Comparison of ENCODE assay signal across 18 cellular contexts in the genomic region with DNA sequence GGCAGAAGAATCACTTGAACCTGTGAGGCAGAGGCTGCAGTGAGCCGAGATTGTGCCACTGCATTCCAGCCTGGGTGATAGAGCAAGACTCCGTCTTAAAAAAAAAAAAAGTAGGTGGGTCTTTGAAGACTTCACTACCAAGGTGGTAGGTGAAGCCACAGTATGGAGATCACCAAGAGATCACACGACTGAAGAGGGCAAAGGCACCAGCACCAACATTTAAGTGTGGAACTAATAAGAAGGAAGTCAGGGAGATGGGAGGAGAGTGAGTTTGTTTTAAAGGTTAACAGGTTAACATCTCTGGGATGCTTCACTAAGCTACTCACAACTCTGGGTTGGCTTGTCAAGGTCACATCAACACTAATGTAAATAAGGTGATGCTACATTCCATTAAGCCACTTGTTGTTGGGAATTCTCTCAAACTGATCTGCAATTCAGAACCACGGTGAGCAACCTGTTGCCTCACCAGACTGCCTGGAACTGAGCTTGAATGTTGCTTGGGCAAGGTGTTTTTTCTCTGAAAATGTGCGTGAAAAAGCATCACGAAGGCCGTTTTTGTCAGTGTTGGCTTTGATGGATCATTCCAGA. TPM values are rescaled to one million over a fixed set of nuclear protein-coding genes. Genes with fewer than 3 reads are reported as not detected.
A peak's percentile ranks its signal among the peaks of the same experiment; 100 is the strongest.
DNase-seq lines count a peak whose midpoint lies in the region; ATAC-seq, FAIRE-seq and TF ChIP-seq lines count a peak whose summit lies in the region.
"Had no signal": no experiment of that assay in that cellular context is flagged by ENCODE, and none has a peak within 500 bp of the region (broad histone marks: within the 10 kb centered on the region; RNA-seq: fewer than 3 reads in every experiment).

No MANE protein-coding gene starts in this region.

- peaks cover 5 to 72% of the 10 kb centered on the region in 2 experiments; a peak in 2 of 4 replicates for H3K79me1 ChIP-seq in IMR-90 (ENCODE audit: low read depth in 1 of 2, low read length in 2 of 2)

- TF ChIP-seq EP300 in SK-N-SH (IDR thresholded peaks at IDR 0.05; ENCODE audit: borderline replicate concordance in 1 of 2, low read depth in 1 of 2, low read length in 1 of 2) (no peak), K562 (IDR thresholded peaks at IDR 0.05; ENCODE audit: low read length) (no peak)

- DNase-seq in SK-N-SH (no peak), IMR-90 (peak; percentile 31), K562 (ENCODE audit: extremely low read depth in 1 of 4, low spot score in 3 of 4) (no peak), DMS 273 treated with DMSO at 0.1 percent for 48 hours (lab: John Stamatoyannopoulos, UW) (no peak), Kasumi-1 (lab: John Stamatoyannopoulos, UW) (no peak)
- DNase-seq: activated naive CD8-positive, alpha-beta T cell treated with anti-CD3 and anti-CD28 coated beads, Interleukin-2, amount 50 U/mL, for 24 hours; C1 segment of cervical spinal cord; esophagus squamous epithelium; HFFc6; stimulated activated naive CD8-positive, alpha-beta T cell treated with anti-CD3 and anti-CD28 coated beads, Interleukin-15, Interleukin-2, amounts not matched to agents 100 U/mL and 50 U/mL, for 24 hours had no signal

- in situ Hi-C loops in IMR-90 (cut with MboI; ENCODE audit: low sequenced_read_pairs), result no loop called here
- in situ Hi-C loops in K562 (cut with MboI), result no loop called here

- H3K23ac ChIP-seq in IMR-90 (ENCODE audit: low read depth, low read length), result no peak overlapping the region

- no peak for TF ChIP-seq RAD21 in SK-N-SH (IDR thresholded peaks at IDR 0.05; ENCODE audit: low read length)
- no peak for TF ChIP-seq RAD21 in IMR-90 (IDR thresholded peaks at IDR 0.05; ENCODE audit: low read length)
- no peak for TF ChIP-seq RAD21 in K562 (CRISPR knock-in tag; conservative IDR thresholded peaks at IDR 0.05 in 1 of 2, IDR thresholded peaks at IDR 0.05 in 1 of 2)
- no peak for TF ChIP-seq RAD21 in liver (IDR thresholded peaks at IDR 0.05)

- BruUV-seq in IMR-90 (replicated peaks; lab: Mats Ljungman, UMichigan) (no TSS peak), K562 (replicated peaks; lab: Mats Ljungman, UMichigan) (no TSS peak)

- no peak overlapping the region for H4K91ac ChIP-seq in IMR-90 (ENCODE audit: insufficient read depth, low read depth, low read length)

- no peak overlapping the region for H3K4ac ChIP-seq in IMR-90 (ENCODE audit: low read depth, low read length)

- no peaks in the 10 kb centered on the region; the same call in 1 of the 2 replicates for H3K79me2 ChIP-seq in SK-N-SH (ENCODE audit: insufficient read depth)
- no peaks in the 10 kb centered on the region for H3K79me2 ChIP-seq in K562 (ENCODE audit: control insufficient read depth, insufficient read depth, low read length)

- dilution Hi-C loops in IMR-90 (cut with HindIII; ENCODE audit: low sequenced_read_pairs, unreplicated experiment), result no loop called here

- peaks cover 4% of the 10 kb centered on the region for H3F3A ChIP-seq in SK-N-SH (replicated peaks; ENCODE audit: insufficient read depth)

- peaks cover 34 to 47% of the 10 kb centered on the region in 2 experiments for H3K36me3 ChIP-seq in SK-N-SH (replicated peaks in 1 of 2; ENCODE audit: control insufficient read depth in 1 of 2, insufficient read depth in 2 of 2, low read length in 1 of 2)
- peaks cover 32% of the 10 kb centered on the region for H3K36me3 ChIP-seq in IMR-90 (ENCODE audit: control insufficient read depth, insufficient read depth, low read length)
- peaks cover 72% of the 10 kb centered on the region for H3K36me3 ChIP-seq in K562 (ENCODE audit: control insufficient read depth, insufficient read depth, low read length)
- peaks cover 9 to 23% (median 17%) of the 10 kb centered on the region in 4 donors for H3K36me3 ChIP-seq in liver (ENCODE audit: control insufficient read depth in 4 of 4, insufficient read depth in 3 of 4, low read depth in 1 of 4, low read length in 3 of 4)

- H3K4me3 ChIP-seq in SK-N-SH (ENCODE audit: low read depth in 2 of 2, low read length in 1 of 2) (no peak overlapping the region), IMR-90 (ENCODE audit: insufficient read depth, low read depth, low read length) (no peak overlapping the region), K562 (no peak overlapping the region), liver (ENCODE audit: low read depth in 1 of 3, low read length in 3 of 3) (no peak overlapping the region)
- H3K4me3 ChIP-seq: esophagus squamous epithelium, right atrium auricular region had no signal

- CTCF ChIA-PET in SK-N-SH (lab: Yijun Ruan, JAX) (no interaction called here), IMR-90 (lab: Yijun Ruan, JAX) (interaction anchor here (1.3 kb wide), 1 partner anchor 13 kb away, joined by 5 read pairs; no protein-coding TSS in a partner anchor), K562 (lab: Yijun Ruan, JAX; ENCODE audit: low intra/inter-chr PET ratio) (no interaction called here)

- H2AK9ac ChIP-seq in IMR-90 (replicated peaks; ENCODE audit: low read depth, low read length, poor library complexity), result no peak overlapping the region

- WGBS in SK-N-SH (ENCODE audit: low lambda C conversion rate), result 95% methylated on average over 7 of the region's 7 CpGs
- no CpG with 5 or more reads among the region's 7 CpGs for WGBS in IMR-90 (ENCODE audit: extremely low coverage in 2 of 2, insufficient read length in 1 of 2), 2 experiments
- WGBS in K562 (ENCODE audit: insufficient coverage, low coverage, missing lambda C conversion rate), result 77% methylated on average over 7 of the region's 7 CpGs
- WGBS in liver, result 88% methylated on average over 7 of the region's 7 CpGs

- H3K27ac ChIP-seq in SK-N-SH (ENCODE audit: low read depth in 2 of 2, low read length in 1 of 2) (no peak overlapping the region), IMR-90 (ENCODE audit: insufficient read depth, low read length) (no peak overlapping the region), K562 (ENCODE audit: extremely low read depth, low read depth, low read length) (no peak overlapping the region), liver (ENCODE audit: low read depth in 1 of 2, low read length in 2 of 2) (no peak overlapping the region)
- H3K27ac ChIP-seq: 22Rv1, right atrium auricular region had no signal

- no peak overlapping the region for H2BK5ac ChIP-seq in IMR-90 (ENCODE audit: low read depth, low read length, poor library complexity, severe bottlenecking)

- H2BK20ac ChIP-seq in IMR-90 (ENCODE audit: low read depth, low read length), result no peak overlapping the region

- H3K9me3 ChIP-seq in SK-N-SH, result no peaks in the 10 kb centered on the region
- H3K9me3 ChIP-seq in IMR-90 (ENCODE audit: control insufficient read depth, insufficient read depth, low read length), result no peaks in the 10 kb centered on the region
- H3K9me3 ChIP-seq in K562 (replicated peaks; ENCODE audit: control insufficient read depth, insufficient read depth, low read depth, low read length), result no peaks in the 10 kb centered on the region
- H3K9me3 ChIP-seq in liver (ENCODE audit: control insufficient read depth in 4 of 4, low read length in 3 of 4), result no peaks in the 10 kb centered on the region
- H3K9me3 ChIP-seq: esophagus squamous epithelium, right atrium auricular region had no signal

- no peaks in the 10 kb centered on the region for H3K27me3 ChIP-seq in SK-N-SH (ENCODE audit: insufficient read depth)
- no peaks in the 10 kb centered on the region for H3K27me3 ChIP-seq in IMR-90 (ENCODE audit: control insufficient read depth, insufficient read depth, low read length)
- H3K27me3 ChIP-seq in K562 (ENCODE audit: control insufficient read depth in 2 of 2, insufficient read depth in 2 of 2, low read length in 2 of 2), result no peaks in the 10 kb centered on the region
- no peaks in the 10 kb centered on the region for H3K27me3 ChIP-seq in liver (ENCODE audit: control insufficient read depth in 4 of 4, insufficient read depth in 4 of 4, low read length in 3 of 4)
- H3K27me3 ChIP-seq: esophagus squamous epithelium, right atrium auricular region had no signal

- H3K56ac ChIP-seq in IMR-90 (ENCODE audit: extremely low read depth, insufficient read depth, low read length), result no peak overlapping the region

- ATAC-seq in SK-N-SH treated with all-trans-retinoic acid at 6 μM for 48 hours (no peak), IMR-90 (ENCODE audit: low read depth) (no peak; the same call in 1 of the 2 replicates), K562 (no peak), HG03520 (IDR thresholded peaks at IDR 0.05; ENCODE audit: unreplicated experiment) (no peak)
- ATAC-seq: activated naive CD8-positive, alpha-beta T cell treated with anti-CD3 and anti-CD28 coated beads, Interleukin-2, amount 50 U/mL, for 24 hours; Right ventricle myocardium inferior; stimulated activated naive CD8-positive, alpha-beta T cell treated with anti-CD3 and anti-CD28 coated beads, Interleukin-15, Interleukin-2, amounts not matched to agents 100 U/mL and 50 U/mL, for 24 hours had no signal

- H3K18ac ChIP-seq in IMR-90 (ENCODE audit: low read depth, low read length), result no peak overlapping the region

- no peak overlapping the region for H2BK15ac ChIP-seq in IMR-90 (ENCODE audit: low read depth, low read length)

- H3K4me1 ChIP-seq in SK-N-SH (ENCODE audit: control insufficient read depth in 1 of 2, insufficient read depth in 2 of 2, low read depth in 1 of 2, low read length in 1 of 2) (no peaks in the 10 kb centered on the region; a peak in 1 of 4 replicates), IMR-90 (ENCODE audit: control insufficient read depth, insufficient read depth, low read length) (peaks cover 8% of the 10 kb centered on the region), K562 (replicated peaks in 1 of 2; ENCODE audit: control insufficient read depth in 2 of 2, insufficient read depth in 2 of 2, low read length in 2 of 2) (no peaks in the 10 kb centered on the region), liver (ENCODE audit: control insufficient read depth in 4 of 4, insufficient read depth in 4 of 4, low read length in 3 of 4) (no peaks in the 10 kb centered on the region)

- H3K9me1 ChIP-seq in IMR-90 (ENCODE audit: insufficient read depth, low read length) (peaks cover 21% of the 10 kb centered on the region), K562 (ENCODE audit: control insufficient read depth, insufficient read depth, low read length) (peaks cover 2% of the 10 kb centered on the region)

- H2AFZ ChIP-seq in SK-N-SH (ENCODE audit: low read depth) (no peak overlapping the region), IMR-90 (replicated peaks; ENCODE audit: low read length, poor library complexity) (no peak overlapping the region), K562 (ENCODE audit: low read depth, low read length) (no peak overlapping the region)

- no peak for FAIRE-seq in K562 (lab: Jason Lieb, UNC)
- FAIRE-seq: HTR-8/SVneo, keratinocyte had no signal

- H2AK5ac ChIP-seq in IMR-90 (ENCODE audit: low read depth, low read length), result no peak overlapping the region

- TF ChIP-seq POLR2A in IMR-90 (IDR thresholded peaks at IDR 0.05; ENCODE audit: low read depth, low read length), result no peak
- TF ChIP-seq POLR2A in K562 (conservative IDR thresholded peaks at IDR 0.05), result peak; percentile 60

- no peak for TF ChIP-seq CTCF in SK-N-SH (IDR thresholded peaks at IDR 0.05)
- no peak for TF ChIP-seq CTCF in IMR-90 (conservative IDR thresholded peaks at IDR 0.05; ENCODE audit: low read depth, low read length)
- TF ChIP-seq CTCF in K562 (IDR thresholded peaks at IDR 0.05 in 2 of 3, conservative IDR thresholded peaks at IDR 0.05 in 1 of 3; ENCODE audit: insufficient read depth in 2 of 3, low read depth in 1 of 3, low read length in 3 of 3), result no peak
- TF ChIP-seq CTCF in liver (IDR thresholded peaks at IDR 0.05; ENCODE audit: low read depth, low read length, missing input control), result no peak

- H4K20me1 ChIP-seq in SK-N-SH (ENCODE audit: insufficient read depth), result no peaks in the 10 kb centered on the region
- peaks cover 19% of the 10 kb centered on the region; the same call in 1 of the 2 replicates for H4K20me1 ChIP-seq in IMR-90 (ENCODE audit: insufficient read depth, low read length)
- no peaks in the 10 kb centered on the region for H4K20me1 ChIP-seq in K562 (replicated peaks; ENCODE audit: control insufficient read depth, insufficient read depth, low read length)

- intact Hi-C loops in IMR-90 (cut with micrococcal nuclease) (no loop called here), K562 (cut with micrococcal nuclease) (no loop called here)

- H3K9me2 ChIP-seq in SK-N-SH, result no peaks in the 10 kb centered on the region

- H3K9ac ChIP-seq in SK-N-SH (no peak overlapping the region), IMR-90 (ENCODE audit: low read depth, low read length) (no peak overlapping the region), K562 (ENCODE audit: insufficient read depth in 1 of 2, low read depth in 2 of 2, low read length in 2 of 2) (no peak overlapping the region), liver (ENCODE audit: low read depth in 1 of 2, low read length in 2 of 2) (no peak overlapping the region)

- H3K4me2 ChIP-seq in SK-N-SH (no peak overlapping the region), IMR-90 (ENCODE audit: low read depth, low read length) (no peak overlapping the region), K562 (ENCODE audit: insufficient read depth, low read length) (no peak overlapping the region)

- H2BK120ac ChIP-seq in IMR-90 (ENCODE audit: low read depth, low read length), result no peak overlapping the region

- POLR2A ChIA-PET in SK-N-SH (lab: Yijun Ruan, JAX) (no interaction called here), IMR-90 (lab: Charles Lee; ENCODE audit: unreplicated experiment) (no interaction called here), K562 (lab: Yijun Ruan, JAX) (no interaction called here)

- no peak overlapping the region for H4K8ac ChIP-seq in IMR-90 (ENCODE audit: low read depth in 2 of 2, low read length in 2 of 2)

- H4K5ac ChIP-seq in IMR-90 (ENCODE audit: low read depth, low read length), result no peak overlapping the region

- no peak overlapping the region for H3K14ac ChIP-seq in IMR-90 (replicated peaks; ENCODE audit: low read depth, low read length)

RNA-seq across cellular contexts. Expression of a gene that starts 48.7 kb away (rescaled TPM):
- polyA plus RNA-seq in SK-N-SH (2012; rRNA removed) (29.0 and 36.1 TPM in 2 replicates), IMR-90 (2012; rRNA removed) (48.5 and 55.4 TPM in 2 replicates), K562 (2011; rRNA removed) (101 and 160 TPM in 2 replicates), K562 (2014; fragmentation: Illumina TruSeq; extraction: Trizol) (68.9 and 80.6 TPM in 2 replicates), K562 (2014; fragmentation: Nextera tagmentation; extraction: Ambion mirVana) (10 to 100 TPM; 28.9 to 30.0 TPM), K562 (2014; rRNA removed) (54.7 and 60.9 TPM in 2 replicates), liver (10 to 100 TPM in 1 of 2 donors, 1 to 10 TPM in 1; 9.5 to 19.1 TPM)
- 42.9 and 44.4 TPM in 2 replicates for polyA plus RNA-seq in SK-N-SH (2012; cell fraction: cytosol; rRNA removed)
- polyA plus RNA-seq in SK-N-SH (2012; cell fraction: nucleus; rRNA removed), result 10.2 and 17.5 TPM in 2 replicates
- total RNA-seq in IMR-90 (2012; rRNA removed) (150 TPM in 2 replicates), K562 (2014; rRNA removed) (70.6 and 72.6 TPM in 2 replicates), K562 (2014; rRNA removed; fragmentation: Illumina TruSeq; extraction: Trizol) (98.3 and 110 TPM in 2 replicates), K562 (2015; rRNA removed; fragmentation: Illumina TruSeq; extraction: Trizol) (81.5 and 87.8 TPM in 2 replicates), K562 (2021) (69.5 and 71.4 TPM in 2 replicates), liver (10 to 100 TPM; 45.2 to 48.5 TPM)
- 19.9 and 24.2 TPM in 2 replicates for polyA plus RNA-seq in IMR-90 (2012; cell fraction: cytosol; rRNA removed)
- 7.4 and 32.8 TPM in 2 replicates for polyA plus RNA-seq in IMR-90 (2012; cell fraction: nucleus; rRNA removed; ENCODE audit: low replicate concordance)
- total RNA-seq in K562 (2011; cell fraction: chromatin; rRNA removed; ENCODE audit: low replicate concordance), result 60.9 and 87.2 TPM in 2 replicates
- 56.1 and 64.4 TPM in 2 replicates for total RNA-seq in K562 (2011; cell fraction: nucleolus; rRNA removed)
- total RNA-seq in K562 (2011; cell fraction: nucleoplasm; rRNA removed), result 89.2 and 119 TPM in 2 replicates
- polyA plus RNA-seq in K562 (2011; cell fraction: cytosol; rRNA removed), result 47.1 and 65.7 TPM in 2 replicates
- 20.5 and 24.4 TPM in 2 replicates for polyA plus RNA-seq in K562 (2011; cell fraction: nucleus; rRNA removed)
- polyA plus RNA-seq in K562 (2012), result 57.0 and 60.1 TPM in 2 replicates
- polyA minus RNA-seq in K562 (2011; rRNA and poly(A)+ RNA removed), result 159 and 208 TPM in 2 replicates
- polyA minus RNA-seq in K562 (2011; cell fraction: cytosol; rRNA and poly(A)+ RNA removed), result 61.0 and 80.4 TPM in 2 replicates
- 26.5 and 41.0 TPM in 2 replicates for polyA minus RNA-seq in K562 (2011; cell fraction: nucleus; rRNA and poly(A)+ RNA removed)

RNA-seq across cellular contexts. Expression of a gene that starts 48.8 kb away (rescaled TPM):
- polyA plus RNA-seq in SK-N-SH (2012; rRNA removed) (not detected in 2 replicates), IMR-90 (2012; rRNA removed) (not detected in 2 replicates), K562 (2011; rRNA removed) (0.04 and 0.10 TPM in 2 replicates), K562 (2014; fragmentation: Illumina TruSeq; extraction: Trizol) (not detected in 2 replicates), K562 (2014; fragmentation: Nextera tagmentation; extraction: Ambion mirVana) (not detected), K562 (2014; rRNA removed) (not detected in 2 replicates), liver (not detected)
- polyA plus RNA-seq in SK-N-SH (2012; cell fraction: cytosol; rRNA removed), result 0.04 TPM in 1 of 2 replicates, not detected in the other
- polyA plus RNA-seq in SK-N-SH (2012; cell fraction: nucleus; rRNA removed), result 0.04 TPM in 1 of 2 replicates, not detected in the other
- total RNA-seq in IMR-90 (2012; rRNA removed) (not detected in 2 replicates), K562 (2014; rRNA removed) (0.08 and 0.09 TPM in 2 replicates), K562 (2014; rRNA removed; fragmentation: Illumina TruSeq; extraction: Trizol) (0.11 and 0.13 TPM in 2 replicates), K562 (2015; rRNA removed; fragmentation: Illumina TruSeq; extraction: Trizol) (0.11 TPM in 1 of 2 replicates, not detected in the other), K562 (2021) (not detected in 2 replicates), liver (not detected)
- polyA plus RNA-seq in IMR-90 (2012; cell fraction: cytosol; rRNA removed), result not detected in 2 replicates
- polyA plus RNA-seq in IMR-90 (2012; cell fraction: nucleus; rRNA removed; ENCODE audit: low replicate concordance), result 0.04 TPM in 1 of 2 replicates, not detected in the other
- total RNA-seq in K562 (2011; cell fraction: chromatin; rRNA removed; ENCODE audit: low replicate concordance), result 0.32 and 0.35 TPM in 2 replicates
- total RNA-seq in K562 (2011; cell fraction: nucleolus; rRNA removed), result 0.39 and 0.67 TPM in 2 replicates
- total RNA-seq in K562 (2011; cell fraction: nucleoplasm; rRNA removed), result 1.7 and 1.8 TPM in 2 replicates
- 0.04 TPM in 2 replicates for polyA plus RNA-seq in K562 (2011; cell fraction: cytosol; rRNA removed)
- not detected in 2 replicates for polyA plus RNA-seq in K562 (2011; cell fraction: nucleus; rRNA removed)
- polyA plus RNA-seq in K562 (2012), result not detected in 2 replicates
- 0.48 and 0.60 TPM in 2 replicates for polyA minus RNA-seq in K562 (2011; rRNA and poly(A)+ RNA removed)
- 0.82 TPM in 1 of 2 replicates, not detected in the other for polyA minus RNA-seq in K562 (2011; cell fraction: cytosol; rRNA and poly(A)+ RNA removed)
- 0.54 and 0.56 TPM in 2 replicates for polyA minus RNA-seq in K562 (2011; cell fraction: nucleus; rRNA and poly(A)+ RNA removed)
- total RNA-seq: esophagus squamous epithelium, Right ventricle myocardium inferior had no signal

RNA-seq across cellular contexts. Expression of a gene that starts 55.8 kb away (rescaled TPM):
- 10.2 and 12.0 TPM in 2 replicates for polyA plus RNA-seq in SK-N-SH (2012; rRNA removed)
- polyA plus RNA-seq in SK-N-SH (2012; cell fraction: cytosol; rRNA removed), result 11.0 and 11.9 TPM in 2 replicates
- 13.5 and 27.9 TPM in 2 replicates for polyA plus RNA-seq in SK-N-SH (2012; cell fraction: nucleus; rRNA removed)
- 9.7 and 10.6 TPM in 2 replicates for total RNA-seq in IMR-90 (2012; rRNA removed)
- polyA plus RNA-seq in IMR-90 (2012; rRNA removed), result 14.6 and 19.7 TPM in 2 replicates
- 4.8 and 5.6 TPM in 2 replicates for polyA plus RNA-seq in IMR-90 (2012; cell fraction: cytosol; rRNA removed)
- 7.4 and 39.5 TPM in 2 replicates for polyA plus RNA-seq in IMR-90 (2012; cell fraction: nucleus; rRNA removed; ENCODE audit: low replicate concordance)
- 17.7 and 43.3 TPM in 2 replicates for total RNA-seq in K562 (2011; cell fraction: chromatin; rRNA removed; ENCODE audit: low replicate concordance)
- 9.7 and 11.1 TPM in 2 replicates for total RNA-seq in K562 (2011; cell fraction: nucleolus; rRNA removed)
- total RNA-seq in K562 (2011; cell fraction: nucleoplasm; rRNA removed), result 15.0 and 17.3 TPM in 2 replicates
- total RNA-seq in K562 (2014; rRNA removed), result 10.6 and 11.3 TPM in 2 replicates
- total RNA-seq in K562 (2014; rRNA removed; fragmentation: Illumina TruSeq; extraction: Trizol), result 21.3 and 22.3 TPM in 2 replicates
- total RNA-seq in K562 (2015; rRNA removed; fragmentation: Illumina TruSeq; extraction: Trizol), result 24.9 and 25.0 TPM in 2 replicates
- total RNA-seq in K562 (2021), result 18.0 and 19.5 TPM in 2 replicates
- 21.5 and 22.0 TPM in 2 replicates for polyA plus RNA-seq in K562 (2011; rRNA removed)
- polyA plus RNA-seq in K562 (2011; cell fraction: cytosol; rRNA removed), result 7.1 and 12.8 TPM in 2 replicates
- 31.7 and 38.9 TPM in 2 replicates for polyA plus RNA-seq in K562 (2011; cell fraction: nucleus; rRNA removed)
- 18.3 and 18.4 TPM in 2 replicates for polyA plus RNA-seq in K562 (2012)
- 21.6 and 28.7 TPM in 2 replicates for polyA plus RNA-seq in K562 (2014; fragmentation: Illumina TruSeq; extraction: Trizol)
- polyA plus RNA-seq in K562 (2014; fragmentation: Nextera tagmentation; extraction: Ambion mirVana), result 1 to 10 TPM; 5.7 to 8.8 TPM
- 17.3 and 20.8 TPM in 2 replicates for polyA plus RNA-seq in K562 (2014; rRNA removed)
- 14.8 and 16.4 TPM in 2 replicates for polyA minus RNA-seq in K562 (2011; rRNA and poly(A)+ RNA removed)
- 5.0 and 6.4 TPM in 2 replicates for polyA minus RNA-seq in K562 (2011; cell fraction: cytosol; rRNA and poly(A)+ RNA removed)
- 7.7 and 14.3 TPM in 2 replicates for polyA minus RNA-seq in K562 (2011; cell fraction: nucleus; rRNA and poly(A)+ RNA removed)
- total RNA-seq in liver, result 10 to 100 TPM; 13.3 to 21.8 TPM
- polyA plus RNA-seq in liver, result 10 to 100 TPM in 1 of 2 donors, 1 to 10 TPM in 1; 9.3 to 11.2 TPM
